2 cellular contexts compared by ENCODE assay signal in the genomic region with DNA sequence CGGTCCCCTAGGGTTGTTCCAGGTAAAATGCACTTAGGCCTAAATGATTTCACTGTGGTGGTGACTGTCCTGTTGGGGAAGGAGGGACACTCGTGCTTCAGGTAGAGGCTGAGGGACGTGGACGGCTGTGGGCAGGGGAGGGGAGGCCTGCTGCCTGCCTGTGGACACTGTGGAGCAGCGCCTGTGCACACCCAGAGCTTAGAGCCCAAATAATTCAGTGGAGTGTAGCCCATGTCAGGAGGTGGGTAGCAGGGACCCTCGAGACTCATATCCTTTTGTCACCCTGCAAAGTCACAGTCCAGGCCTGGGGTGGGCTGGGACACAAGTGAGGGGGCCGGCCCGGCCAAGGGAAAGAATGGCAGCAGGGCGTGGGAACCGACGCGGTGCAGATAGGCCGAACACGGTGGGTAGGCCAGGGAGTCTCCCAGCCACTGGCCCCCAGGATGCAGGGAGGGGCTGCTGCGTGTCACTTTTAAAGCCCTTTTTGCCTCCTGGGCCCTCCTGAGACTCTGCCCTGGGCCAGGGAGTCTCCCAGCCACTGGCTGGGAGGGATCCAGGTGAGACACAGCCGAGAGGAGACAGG.
TF ChIP-seq lines count a peak whose summit lies in the region.

No MANE protein-coding gene starts in this region.

TF ChIP-seq in IMR-90, 13 proteins besides CTCF, POLR2A, EP300 and RAD21:
- TF ChIP-seq, protein P1, sequence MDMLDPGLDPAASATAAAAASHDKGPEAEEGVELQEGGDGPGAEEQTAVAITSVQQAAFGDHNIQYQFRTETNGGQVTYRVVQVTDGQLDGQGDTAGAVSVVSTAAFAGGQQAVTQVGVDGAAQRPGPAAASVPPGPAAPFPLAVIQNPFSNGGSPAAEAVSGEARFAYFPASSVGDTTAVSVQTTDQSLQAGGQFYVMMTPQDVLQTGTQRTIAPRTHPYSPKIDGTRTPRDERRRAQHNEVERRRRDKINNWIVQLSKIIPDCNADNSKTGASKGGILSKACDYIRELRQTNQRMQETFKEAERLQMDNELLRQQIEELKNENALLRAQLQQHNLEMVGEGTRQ (IDR thresholded peaks at IDR 0.05; ENCODE audit: low read depth, low read length), result no peak
- TF ChIP-seq MAFK (IDR thresholded peaks at IDR 0.05; ENCODE audit: low read depth, low read length), result no peak
- TF ChIP-seq BHLHE40 (IDR thresholded peaks at IDR 0.05; ENCODE audit: low read depth, low read length), result no peak
- TF ChIP-seq MXI1 (IDR thresholded peaks at IDR 0.05; ENCODE audit: borderline replicate concordance, low read depth, low read length), result no peak
- no peak for TF ChIP-seq CHD1 (IDR thresholded peaks at IDR 0.05; ENCODE audit: low read depth, low read length)
TF ChIP-seq in IMR-90: peak in this region for 0.

TF ChIP-seq in H1, 55 proteins besides CTCF, POLR2A, EP300 and RAD21:
- TF ChIP-seq SP1 (IDR thresholded peaks at IDR 0.05; ENCODE audit: low read depth, low read length) (no peak), GABPA (IDR thresholded peaks at IDR 0.05; ENCODE audit: borderline replicate concordance, insufficient read depth, low read length) (no peak), SP4 (IDR thresholded peaks at IDR 0.05; ENCODE audit: low read length) (no peak), KDM5A (IDR thresholded peaks at IDR 0.05; ENCODE audit: low read length) (no peak), ZNF274 (IDR thresholded peaks at IDR 0.05; ENCODE audit: borderline replicate concordance, extremely low read depth, low read length) (no peak), RXRA (IDR thresholded peaks at IDR 0.05; ENCODE audit: insufficient read depth, low read depth, low read length) (no peak), SIRT6 (IDR thresholded peaks at IDR 0.05; ENCODE audit: low read length) (no peak), CHD1 (IDR thresholded peaks at IDR 0.05; ENCODE audit: low read depth, low read length) (no peak), EGR1 (IDR thresholded peaks at IDR 0.05; ENCODE audit: borderline replicate concordance, low read depth, low read length) (no peak), JUND (IDR thresholded peaks at IDR 0.05; ENCODE audit: low read length) (no peak), CTBP2 (IDR thresholded peaks at IDR 0.05; ENCODE audit: borderline replicate concordance, insufficient read depth, insufficient read length, low read length) (no peak), TCF12 (IDR thresholded peaks at IDR 0.05; ENCODE audit: low read depth, low read length) (no peak), HDAC6 (IDR thresholded peaks at IDR 0.05; ENCODE audit: low read depth, low read length) (no peak), BRCA1 (IDR thresholded peaks at IDR 0.05; ENCODE audit: low read depth, low read length) (no peak)
- TF ChIP-seq, protein P2, sequence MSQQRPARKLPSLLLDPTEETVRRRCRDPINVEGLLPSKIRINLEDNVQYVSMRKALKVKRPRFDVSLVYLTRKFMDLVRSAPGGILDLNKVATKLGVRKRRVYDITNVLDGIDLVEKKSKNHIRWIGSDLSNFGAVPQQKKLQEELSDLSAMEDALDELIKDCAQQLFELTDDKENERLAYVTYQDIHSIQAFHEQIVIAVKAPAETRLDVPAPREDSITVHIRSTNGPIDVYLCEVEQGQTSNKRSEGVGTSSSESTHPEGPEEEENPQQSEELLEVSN (IDR thresholded peaks at IDR 0.05), result no peak
